ENCODE assay signal across 8 cellular contexts in the genomic region with DNA sequence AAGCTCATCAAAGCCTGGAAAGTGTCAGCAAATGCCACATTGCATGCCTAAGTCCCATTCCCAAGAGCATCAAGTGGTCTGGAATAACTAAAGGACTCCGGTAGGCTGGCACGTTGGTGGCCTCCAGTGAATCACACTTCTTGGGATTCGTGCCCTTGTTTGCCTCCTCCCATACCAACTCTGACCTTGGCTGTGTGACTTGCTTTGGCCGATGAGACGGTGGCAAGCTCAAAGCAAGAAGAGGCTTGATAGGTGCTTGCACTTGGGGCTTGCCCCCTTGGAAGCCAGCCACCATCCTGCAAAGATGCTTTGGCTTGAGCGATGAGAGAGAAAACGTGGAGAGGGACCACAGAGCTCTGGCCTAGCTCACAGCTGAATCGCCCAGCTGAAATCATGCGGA.
"Had no signal": no experiment of that assay in that cellular context is flagged by ENCODE, and none has a peak within 500 bp of the region (broad histone marks: within the 10 kb centered on the region; RNA-seq: fewer than 3 reads in every experiment).

No MANE protein-coding gene starts in this region.

- H3K4me3 ChIP-seq: GM12878 had no signal

- ATAC-seq: GM12878 had no signal

- DNase-seq: GDM1, GF-D8 had no signal

- FAIRE-seq: G401.6, GM12878, GM12891, GM12892, GM18507, GM19239 had no signal
